ENCODE assay signal across 1 cellular context in genomic region chr11:60455531-60456042, GRCh38.
TF ChIP-seq lines count a peak whose summit lies in the region.

Gene MS4A1, plus strand, starts transcription at chr11:60455847. Its CDS starts 6,528 bp downstream, at chr11:60462375.

TF ChIP-seq in GM12878, 131 proteins besides CTCF, POLR2A, EP300 and RAD21 (continued from another document and continues in another):
- TF ChIP-seq CEBPZ (IDR thresholded peaks at IDR 0.05; ENCODE audit: low read depth, low read length) (no peak), PRDM15 (CRISPR knock-in tag; IDR thresholded peaks at IDR 0.05) (no peak), ZBED1 (IDR thresholded peaks at IDR 0.05; ENCODE audit: borderline replicate concordance) (peak; percentile 47; the same call in 1 of the 2 replicates), POU2F2 (IDR thresholded peaks at IDR 0.05; ENCODE audit: borderline replicate concordance, low read depth, low read length) (peak; percentile 85), HCFC1 (IDR thresholded peaks at IDR 0.05; ENCODE audit: low read length) (peak; percentile 36; the same call in 1 of the 2 replicates), JUNB (IDR thresholded peaks at IDR 0.05) (peak; percentile 66), POLR2AphosphoS5 (IDR thresholded peaks at IDR 0.05; ENCODE audit: low read length) (peak; percentile 99), ATF2 (IDR thresholded peaks at IDR 0.05; ENCODE audit: low read length) (peak; percentile 93), LARP7 (IDR thresholded peaks at IDR 0.05) (peak; percentile 41; the same call in 1 of the 2 replicates), STAT3 (IDR thresholded peaks at IDR 0.05; ENCODE audit: low read depth, low read length) (peak; percentile 64; the same call in 1 of the 2 replicates), USF1 (IDR thresholded peaks at IDR 0.05; ENCODE audit: borderline replicate concordance, extremely low read length, insufficient read depth, low read depth, low read length) (peak; percentile 53), ETV6 (conservative IDR thresholded peaks at IDR 0.05 in 1 of 2, IDR thresholded peaks at IDR 0.05 in 1 of 2; ENCODE audit: borderline replicate concordance in 1 of 2, low read depth in 1 of 2) (peak in 1 of 2 experiments; percentile 71; a peak in 1 of 4 replicates), KDM1A (IDR thresholded peaks at IDR 0.05; ENCODE audit: borderline replicate concordance) (no peak), SMAD5 (IDR thresholded peaks at IDR 0.05; ENCODE audit: low read depth) (peak; percentile 89), PBX3 (IDR thresholded peaks at IDR 0.05; ENCODE audit: insufficient replicate concordance, low read depth, low read length) (peak; percentile 49), ESRRA (IDR thresholded peaks at IDR 0.05; ENCODE audit: low read length) (no peak), CHD2 (IDR thresholded peaks at IDR 0.05; ENCODE audit: borderline replicate concordance, low read depth, low read length) (peak; percentile 91; the same call in 1 of the 2 replicates), MTA2 (IDR thresholded peaks at IDR 0.05; ENCODE audit: low read depth) (peak; percentile 100), SP1 (IDR thresholded peaks at IDR 0.05; ENCODE audit: low read depth, low read length) (peak; percentile 87), RAD51 (IDR thresholded peaks at IDR 0.05) (peak; percentile 94), ZNF24 (IDR thresholded peaks at IDR 0.05) (peak; percentile 78), ZSCAN29 (IDR thresholded peaks at IDR 0.05) (peak; percentile 66; the same call in 1 of the 2 replicates), FOXK2 (IDR thresholded peaks at IDR 0.05) (no peak)
- TF ChIP-seq, protein P1, sequence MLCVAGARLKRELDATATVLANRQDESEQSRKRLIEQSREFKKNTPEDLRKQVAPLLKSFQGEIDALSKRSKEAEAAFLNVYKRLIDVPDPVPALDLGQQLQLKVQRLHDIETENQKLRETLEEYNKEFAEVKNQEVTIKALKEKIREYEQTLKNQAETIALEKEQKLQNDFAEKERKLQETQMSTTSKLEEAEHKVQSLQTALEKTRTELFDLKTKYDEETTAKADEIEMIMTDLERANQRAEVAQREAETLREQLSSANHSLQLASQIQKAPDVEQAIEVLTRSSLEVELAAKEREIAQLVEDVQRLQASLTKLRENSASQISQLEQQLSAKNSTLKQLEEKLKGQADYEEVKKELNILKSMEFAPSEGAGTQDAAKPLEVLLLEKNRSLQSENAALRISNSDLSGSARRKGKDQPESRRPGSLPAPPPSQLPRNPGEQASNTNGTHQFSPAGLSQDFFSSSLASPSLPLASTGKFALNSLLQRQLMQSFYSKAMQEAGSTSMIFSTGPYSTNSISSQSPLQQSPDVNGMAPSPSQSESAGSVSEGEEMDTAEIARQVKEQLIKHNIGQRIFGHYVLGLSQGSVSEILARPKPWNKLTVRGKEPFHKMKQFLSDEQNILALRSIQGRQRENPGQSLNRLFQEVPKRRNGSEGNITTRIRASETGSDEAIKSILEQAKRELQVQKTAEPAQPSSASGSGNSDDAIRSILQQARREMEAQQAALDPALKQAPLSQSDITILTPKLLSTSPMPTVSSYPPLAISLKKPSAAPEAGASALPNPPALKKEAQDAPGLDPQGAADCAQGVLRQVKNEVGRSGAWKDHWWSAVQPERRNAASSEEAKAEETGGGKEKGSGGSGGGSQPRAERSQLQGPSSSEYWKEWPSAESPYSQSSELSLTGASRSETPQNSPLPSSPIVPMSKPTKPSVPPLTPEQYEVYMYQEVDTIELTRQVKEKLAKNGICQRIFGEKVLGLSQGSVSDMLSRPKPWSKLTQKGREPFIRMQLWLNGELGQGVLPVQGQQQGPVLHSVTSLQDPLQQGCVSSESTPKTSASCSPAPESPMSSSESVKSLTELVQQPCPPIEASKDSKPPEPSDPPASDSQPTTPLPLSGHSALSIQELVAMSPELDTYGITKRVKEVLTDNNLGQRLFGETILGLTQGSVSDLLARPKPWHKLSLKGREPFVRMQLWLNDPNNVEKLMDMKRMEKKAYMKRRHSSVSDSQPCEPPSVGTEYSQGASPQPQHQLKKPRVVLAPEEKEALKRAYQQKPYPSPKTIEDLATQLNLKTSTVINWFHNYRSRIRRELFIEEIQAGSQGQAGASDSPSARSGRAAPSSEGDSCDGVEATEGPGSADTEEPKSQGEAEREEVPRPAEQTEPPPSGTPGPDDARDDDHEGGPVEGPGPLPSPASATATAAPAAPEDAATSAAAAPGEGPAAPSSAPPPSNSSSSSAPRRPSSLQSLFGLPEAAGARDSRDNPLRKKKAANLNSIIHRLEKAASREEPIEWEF (IDR thresholded peaks at IDR 0.05; ENCODE audit: insufficient replicate concordance, low read depth, low read length) = peak; percentile 53
- TF ChIP-seq, protein P2, sequence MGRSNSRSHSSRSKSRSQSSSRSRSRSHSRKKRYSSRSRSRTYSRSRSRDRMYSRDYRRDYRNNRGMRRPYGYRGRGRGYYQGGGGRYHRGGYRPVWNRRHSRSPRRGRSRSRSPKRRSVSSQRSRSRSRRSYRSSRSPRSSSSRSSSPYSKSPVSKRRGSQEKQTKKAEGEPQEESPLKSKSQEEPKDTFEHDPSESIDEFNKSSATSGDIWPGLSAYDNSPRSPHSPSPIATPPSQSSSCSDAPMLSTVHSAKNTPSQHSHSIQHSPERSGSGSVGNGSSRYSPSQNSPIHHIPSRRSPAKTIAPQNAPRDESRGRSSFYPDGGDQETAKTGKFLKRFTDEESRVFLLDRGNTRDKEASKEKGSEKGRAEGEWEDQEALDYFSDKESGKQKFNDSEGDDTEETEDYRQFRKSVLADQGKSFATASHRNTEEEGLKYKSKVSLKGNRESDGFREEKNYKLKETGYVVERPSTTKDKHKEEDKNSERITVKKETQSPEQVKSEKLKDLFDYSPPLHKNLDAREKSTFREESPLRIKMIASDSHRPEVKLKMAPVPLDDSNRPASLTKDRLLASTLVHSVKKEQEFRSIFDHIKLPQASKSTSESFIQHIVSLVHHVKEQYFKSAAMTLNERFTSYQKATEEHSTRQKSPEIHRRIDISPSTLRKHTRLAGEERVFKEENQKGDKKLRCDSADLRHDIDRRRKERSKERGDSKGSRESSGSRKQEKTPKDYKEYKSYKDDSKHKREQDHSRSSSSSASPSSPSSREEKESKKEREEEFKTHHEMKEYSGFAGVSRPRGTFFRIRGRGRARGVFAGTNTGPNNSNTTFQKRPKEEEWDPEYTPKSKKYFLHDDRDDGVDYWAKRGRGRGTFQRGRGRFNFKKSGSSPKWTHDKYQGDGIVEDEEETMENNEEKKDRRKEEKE (IDR thresholded peaks at IDR 0.05) = no peak
- TF ChIP-seq, protein P3, sequence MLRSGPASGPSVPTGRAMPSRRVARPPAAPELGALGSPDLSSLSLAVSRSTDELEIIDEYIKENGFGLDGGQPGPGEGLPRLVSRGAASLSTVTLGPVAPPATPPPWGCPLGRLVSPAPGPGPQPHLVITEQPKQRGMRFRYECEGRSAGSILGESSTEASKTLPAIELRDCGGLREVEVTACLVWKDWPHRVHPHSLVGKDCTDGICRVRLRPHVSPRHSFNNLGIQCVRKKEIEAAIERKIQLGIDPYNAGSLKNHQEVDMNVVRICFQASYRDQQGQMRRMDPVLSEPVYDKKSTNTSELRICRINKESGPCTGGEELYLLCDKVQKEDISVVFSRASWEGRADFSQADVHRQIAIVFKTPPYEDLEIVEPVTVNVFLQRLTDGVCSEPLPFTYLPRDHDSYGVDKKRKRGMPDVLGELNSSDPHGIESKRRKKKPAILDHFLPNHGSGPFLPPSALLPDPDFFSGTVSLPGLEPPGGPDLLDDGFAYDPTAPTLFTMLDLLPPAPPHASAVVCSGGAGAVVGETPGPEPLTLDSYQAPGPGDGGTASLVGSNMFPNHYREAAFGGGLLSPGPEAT (IDR thresholded peaks at IDR 0.05; ENCODE audit: low read depth) = peak; percentile 90
- TF ChIP-seq, protein P4, sequence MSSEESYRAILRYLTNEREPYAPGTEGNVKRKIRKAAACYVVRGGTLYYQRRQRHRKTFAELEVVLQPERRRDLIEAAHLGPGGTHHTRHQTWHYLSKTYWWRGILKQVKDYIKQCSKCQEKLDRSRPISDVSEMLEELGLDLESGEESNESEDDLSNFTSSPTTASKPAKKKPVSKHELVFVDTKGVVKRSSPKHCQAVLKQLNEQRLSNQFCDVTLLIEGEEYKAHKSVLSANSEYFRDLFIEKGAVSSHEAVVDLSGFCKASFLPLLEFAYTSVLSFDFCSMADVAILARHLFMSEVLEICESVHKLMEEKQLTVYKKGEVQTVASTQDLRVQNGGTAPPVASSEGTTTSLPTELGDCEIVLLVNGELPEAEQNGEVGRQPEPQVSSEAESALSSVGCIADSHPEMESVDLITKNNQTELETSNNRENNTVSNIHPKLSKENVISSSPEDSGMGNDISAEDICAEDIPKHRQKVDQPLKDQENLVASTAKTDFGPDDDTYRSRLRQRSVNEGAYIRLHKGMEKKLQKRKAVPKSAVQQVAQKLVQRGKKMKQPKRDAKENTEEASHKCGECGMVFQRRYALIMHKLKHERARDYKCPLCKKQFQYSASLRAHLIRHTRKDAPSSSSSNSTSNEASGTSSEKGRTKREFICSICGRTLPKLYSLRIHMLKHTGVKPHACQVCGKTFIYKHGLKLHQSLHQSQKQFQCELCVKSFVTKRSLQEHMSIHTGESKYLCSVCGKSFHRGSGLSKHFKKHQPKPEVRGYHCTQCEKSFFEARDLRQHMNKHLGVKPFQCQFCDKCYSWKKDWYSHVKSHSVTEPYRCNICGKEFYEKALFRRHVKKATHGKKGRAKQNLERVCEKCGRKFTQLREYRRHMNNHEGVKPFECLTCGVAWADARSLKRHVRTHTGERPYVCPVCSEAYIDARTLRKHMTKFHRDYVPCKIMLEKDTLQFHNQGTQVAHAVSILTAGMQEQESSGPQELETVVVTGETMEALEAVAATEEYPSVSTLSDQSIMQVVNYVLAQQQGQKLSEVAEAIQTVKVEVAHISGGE (CRISPR knock-in tag; IDR thresholded peaks at IDR 0.05) = no peak
